Comparison of ENCODE assay signal across 8 cellular contexts in the genomic region with DNA sequence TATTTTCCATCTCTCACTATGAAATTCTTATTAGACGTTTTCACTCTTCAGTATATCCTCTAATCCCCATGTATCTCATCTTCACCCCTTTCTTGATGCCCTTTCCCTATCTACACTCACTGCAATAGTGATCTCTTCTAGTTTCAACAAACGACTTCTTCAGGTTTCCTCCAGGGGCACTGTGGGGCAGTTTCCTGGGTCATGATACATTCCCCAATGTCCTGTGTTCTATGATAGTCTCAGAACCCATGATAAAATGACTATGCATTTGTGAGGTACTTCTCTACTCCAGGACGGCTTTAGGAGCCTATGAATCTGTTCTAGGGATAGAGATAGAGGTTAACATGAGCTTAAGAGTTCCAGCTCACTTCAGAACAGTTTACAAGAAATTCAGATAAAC.
DNase-seq lines count a peak whose midpoint lies in the region; ATAC-seq and TF ChIP-seq lines count a peak whose summit lies in the region.

No MANE protein-coding gene starts in this region.

- no peaks in the 10 kb centered on the region for H3K36me3 Mint-ChIP-seq in activated T-helper 17 cell treated with anti-CD3 and anti-CD28 coated beads, Interleukin-2, amount 50 U/mL, for 72 hours (ENCODE audit: low read depth)
- no peaks in the 10 kb centered on the region for H3K36me3 Mint-ChIP-seq in nephron progenitor cell (ENCODE audit: low read depth)

- no peak for TF ChIP-seq POLR2A in lower leg skin (IDR thresholded peaks at IDR 0.05)

- H3K27ac Mint-ChIP-seq in activated T-helper 17 cell treated with anti-CD3 and anti-CD28 coated beads, Interleukin-2, amount 50 U/mL, for 72 hours = no peak overlapping the region
- H3K27ac Mint-ChIP-seq in nephron progenitor cell = no peak overlapping the region

- peak; percentile 41 for TF ChIP-seq CTCF in LNCaP clone FGC (IDR thresholded peaks at IDR 0.05; ENCODE audit: control insufficient read depth, extremely low read depth, insufficient read depth)
- TF ChIP-seq CTCF in nephron progenitor cell (IDR thresholded peaks at IDR 0.05) = peak; percentile 40
- TF ChIP-seq CTCF in lower leg skin (IDR thresholded peaks at IDR 0.05) = no peak

- 67 to 72% methylated on average over 3 of the region's 3 CpGs for WGBS in lower leg skin, 2 donors

- H3K27me3 Mint-ChIP-seq in activated T-helper 17 cell treated with anti-CD3 and anti-CD28 coated beads, Interleukin-2, amount 50 U/mL, for 72 hours = no peaks in the 10 kb centered on the region
- H3K27me3 Mint-ChIP-seq in nephron progenitor cell (ENCODE audit: low read depth, poor library complexity) = peaks cover 4% of the 10 kb centered on the region

- H3K4me3 ChIP-seq in LNCaP clone FGC (ENCODE audit: low read depth, low read length) (no peak overlapping the region), lower leg skin (ENCODE audit: low read depth, poor library complexity, severe bottlenecking) (no peak overlapping the region)

- intact Hi-C loops in lower leg skin (cut with DNase I; ENCODE audit: low total_unique reads) = no loop called here

- H3K9me3 Mint-ChIP-seq in activated T-helper 17 cell treated with anti-CD3 and anti-CD28 coated beads, Interleukin-2, amount 50 U/mL, for 72 hours = no peaks in the 10 kb centered on the region
- H3K9me3 Mint-ChIP-seq in nephron progenitor cell = peaks cover 3% of the 10 kb centered on the region

- ATAC-seq in activated T-helper 17 cell treated with anti-CD3 and anti-CD28 coated beads, Interleukin-2, amount 50 U/mL, for 72 hours (replicated peaks) = peak; percentile 64

- no peak overlapping the region for H3K4me3 Mint-ChIP-seq in activated T-helper 17 cell treated with anti-CD3 and anti-CD28 coated beads, Interleukin-2, amount 50 U/mL, for 72 hours
- H3K4me3 Mint-ChIP-seq in nephron progenitor cell = no peak overlapping the region

- peak; percentile 36 for DNase-seq in SIG-M5 treated with dmso at 0.1 percent for 504 hours (lab: John Stamatoyannopoulos, UW; ENCODE audit: unreplicated experiment)
- no peak for DNase-seq in SIG-M5 (lab: John Stamatoyannopoulos, UW)
- no peak for DNase-seq in LNCaP clone FGC (ENCODE audit: low read depth)
- no peak for DNase-seq in nephron progenitor cell
- DNase-seq in CD1c-positive myeloid dendritic cell (ENCODE audit: extremely low spot score) = no peak
- no peak for DNase-seq in lower leg skin (ENCODE audit: low spot score in 2 of 2)
- DNase-seq in ureter (ENCODE audit: low spot score) = no peak

- H3K4me1 Mint-ChIP-seq in activated T-helper 17 cell treated with anti-CD3 and anti-CD28 coated beads, Interleukin-2, amount 50 U/mL, for 72 hours = peaks cover 4% of the 10 kb centered on the region
- peaks cover 23% of the 10 kb centered on the region for H3K4me1 Mint-ChIP-seq in nephron progenitor cell

Comparison
In these comparisons a context has a peak if more than half of its experiments do, and no peak if none do; other contexts are left out.
1. CTCF ChIP-seq: peak in LNCaP clone FGC (single experiment) and nephron progenitor cell (single experiment); none in lower leg skin (0 of 3).